In genomic region chr1:11041048-11041447, GRCh38 we compare ENCODE assay signal across 38 cellular contexts. TPM values are rescaled to one million over a fixed set of nuclear protein-coding genes. Genes with fewer than 3 reads are reported as not detected.
"Had no signal": no experiment of that assay in that cellular context is flagged by ENCODE, and none has a peak within 500 bp of the region (broad histone marks: within the 10 kb centered on the region; RNA-seq: fewer than 3 reads in every experiment).

No MANE protein-coding gene starts in this region.

- H3K4me3 ChIP-seq: MG63 had no signal

- DNase-seq: MG63, MM.1S, MV-4-11, NCI-H1048, NCI-H1092, NCI-H1092 treated with DMSO at 0.1 percent for 48 hours, NCI-H1105, NCI-H1105 treated with DMSO at 0.1 percent for 48 hours, NCI-H1417, NCI-H1417 treated with DMSO at 0.1 percent for 48 hours, NCI-H1436, NCI-H1436 treated with DMSO at 0.1 percent for 48 hours, NCI-H146, NCI-H1694, NCI-H1694 treated with DMSO at 0.1 percent for 48 hours, NCI-H187, NCI-H187 treated with DMSO at 0.1 percent for 48 hours, NCI-H1930, NCI-H2029, NCI-H2029 treated with DMSO at 0.1 percent for 48 hours, NCI-H2081, NCI-H2081 treated with DMSO at 0.1 percent for 48 hours, NCI-H2107, NCI-H2171, NCI-H2171 treated with DMSO at 0.1 percent for 48 hours, NCI-H2227 treated with DMSO at 0.1 percent for 48 hours, NCI-H226, NCI-H345, NCI-H446, NCI-H446 treated with DMSO at 0.1 percent for 48 hours, NCI-H510A, NCI-H510A treated with DMSO at 0.1 percent for 48 hours, NCI-H524, NCI-H524 treated with DMSO at 0.1 percent for 48 hours, NCI-H526 had no signal

- H3K36me3 ChIP-seq: MG63 had no signal

- H3K9me3 ChIP-seq: MG63 had no signal

RNA-seq across cellular contexts. Expression of gene MASP2, which starts 6.0 kb away (rescaled TPM):
- total RNA-seq: LHCN-M2, M059J, NCI-H460 had no signal
